4 cellular contexts compared by ENCODE assay signal in the genomic region with DNA sequence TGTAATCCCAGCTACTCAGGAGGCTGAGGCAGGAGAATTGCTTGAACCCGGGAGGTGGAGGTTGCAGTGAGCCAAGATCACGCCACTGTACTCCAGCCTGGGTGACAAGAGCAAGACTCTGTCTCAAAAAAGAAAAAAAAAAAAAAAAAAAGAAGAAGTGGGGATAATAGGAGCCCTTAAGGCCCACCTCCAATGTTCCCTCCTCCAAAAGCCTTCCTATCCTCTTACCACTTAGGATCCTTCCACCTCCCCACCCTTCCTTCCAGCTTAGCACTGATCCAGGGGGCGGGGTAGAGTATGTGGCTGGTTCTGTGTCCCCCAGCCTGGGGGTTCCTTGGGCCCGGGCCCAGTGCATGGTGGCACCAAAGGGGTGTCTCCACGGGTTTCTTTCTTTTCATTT. TPM values are rescaled to one million over a fixed set of nuclear protein-coding genes. Genes with fewer than 3 reads are reported as not detected.
"Had no signal": no experiment of that assay in that cellular context is flagged by ENCODE, and none has a peak within 500 bp of the region (broad histone marks: within the 10 kb centered on the region; RNA-seq: fewer than 3 reads in every experiment).

No MANE protein-coding gene starts in this region.

RNA-seq across cellular contexts. Expression of gene MEF2B, which starts 3.2 kb away (rescaled TPM):
- total RNA-seq: occipital lobe, prostate gland, right atrium auricular region, smooth muscle cell had no signal
